Comparison of ENCODE assay signal across 8 cellular contexts in genomic region chr13:73715910-73716257, GRCh38.
DNase-seq lines count a peak whose midpoint lies in the region; ATAC-seq and TF ChIP-seq lines count a peak whose summit lies in the region.

No MANE protein-coding gene starts in this region.

- H3K27ac ChIP-seq in KMS-11: no peak overlapping the region
- H3K27ac ChIP-seq in osteoblast (ENCODE audit: low read depth, low read length): no peak overlapping the region

- H4K20me1 ChIP-seq in KMS-11 (ENCODE audit: insufficient read depth): no peaks in the 10 kb centered on the region
- peaks cover 7% of the 10 kb centered on the region for H4K20me1 ChIP-seq in osteoblast (ENCODE audit: insufficient read depth, low read length)

- intact Hi-C loops in mucosa of descending colon (cut with DNase I, micrococcal nuclease): no loop called here

- TF ChIP-seq CTCF in KMS-11 (conservative IDR thresholded peaks at IDR 0.05; ENCODE audit: low read depth, low read length): no peak
- TF ChIP-seq CTCF in mucosa of descending colon (IDR thresholded peaks at IDR 0.05): no peak
- no peak for TF ChIP-seq CTCF in osteoblast (IDR thresholded peaks at IDR 0.05; ENCODE audit: extremely low read depth, low read depth, low read length)

- H3K4me2 ChIP-seq in KMS-11: peak overlapping the region; percentile 10; the same call in 1 of the 2 replicates
- no peak overlapping the region for H3K4me2 ChIP-seq in osteoblast (ENCODE audit: insufficient read depth, low read length)

- H3K79me2 ChIP-seq in KMS-11 (ENCODE audit: insufficient read depth, low read depth): no peaks in the 10 kb centered on the region
- peaks cover 12% of the 10 kb centered on the region for H3K79me2 ChIP-seq in osteoblast (ENCODE audit: insufficient read depth, low read length)

- H3K4me1 ChIP-seq in KMS-11 (ENCODE audit: low read depth, poor library complexity, severe bottlenecking): peaks cover 9% of the 10 kb centered on the region
- peaks cover 12% of the 10 kb centered on the region for H3K4me1 ChIP-seq in mucosa of descending colon (ENCODE audit: low read depth)
- H3K4me1 ChIP-seq in osteoblast (ENCODE audit: insufficient read depth, low read length): peaks cover 23% of the 10 kb centered on the region

- H3K36me3 ChIP-seq in KMS-11 (ENCODE audit: insufficient read depth) (no peaks in the 10 kb centered on the region), mucosa of descending colon (ENCODE audit: low read depth) (no peaks in the 10 kb centered on the region), osteoblast (ENCODE audit: insufficient read depth, low read length) (peaks cover 33% of the 10 kb centered on the region)

- H2AFZ ChIP-seq in KMS-11 (ENCODE audit: low read depth) (no peak overlapping the region), osteoblast (ENCODE audit: low read length) (no peak overlapping the region)

- H3K9me3 ChIP-seq in mucosa of descending colon (no peaks in the 10 kb centered on the region), osteoblast (ENCODE audit: low read depth, low read length) (no peaks in the 10 kb centered on the region)

- peak; percentile 45 for ATAC-seq in GM18873 (IDR thresholded peaks at IDR 0.05; ENCODE audit: low FRiP score, unreplicated experiment)
- peak; percentile 45 for ATAC-seq in HG02571 (IDR thresholded peaks at IDR 0.05; ENCODE audit: unreplicated experiment)
- ATAC-seq in mucosa of descending colon: peak; percentile 22

- DNase-seq in mucosa of descending colon (no peak), NCI-H2029 (lab: John Stamatoyannopoulos, UW) (no peak), osteoblast (ENCODE audit: insufficient read length, low spot score, missing footprints) (no peak), MV-4-11 (lab: John Stamatoyannopoulos, UW) (no peak), amniotic stem cell (lab: John Stamatoyannopoulos, UW) (no peak)

- no peak overlapping the region for H3K4me3 ChIP-seq in KMS-11 (IDR thresholded peaks at IDR 0.05; ENCODE audit: insufficient read depth, low read depth, low read length)
- no peak overlapping the region for H3K4me3 ChIP-seq in mucosa of descending colon
- no peak overlapping the region for H3K4me3 ChIP-seq in osteoblast (ENCODE audit: insufficient read depth, low read length)

- H3K27me3 ChIP-seq in KMS-11 (ENCODE audit: insufficient read depth, low read depth) (no peaks in the 10 kb centered on the region), osteoblast (ENCODE audit: insufficient read depth, low read length) (no peaks in the 10 kb centered on the region)

- no peak overlapping the region for H3K9ac ChIP-seq in KMS-11
